ENCODE assay signal across 10 cellular contexts in genomic region chr2:106098081-106098480, GRCh38.
DNase-seq lines count a peak whose midpoint lies in the region; ATAC-seq, FAIRE-seq and TF ChIP-seq lines count a peak whose summit lies in the region.
"Had no signal": no experiment of that assay in that cellular context is flagged by ENCODE, and none has a peak within 500 bp of the region (broad histone marks: within the 10 kb centered on the region; RNA-seq: fewer than 3 reads in every experiment).

No MANE protein-coding gene starts in this region.

- ATAC-seq in A549 = peak in 1 of 2 experiments; percentile 67; a peak in 3 of 6 replicates

- TF ChIP-seq EP300 in A549 (IDR thresholded peaks at IDR 0.05) = no peak

- 63% methylated on average over 3 of the region's 3 CpGs for WGBS in A549 (ENCODE audit: missing lambda C conversion rate)

- no peak overlapping the region for H3K4me2 ChIP-seq in A549

- no peak for TF ChIP-seq CTCF in A549 (IDR thresholded peaks at IDR 0.05)
- peak; percentile 25 for TF ChIP-seq CTCF in fibroblast of villous mesenchyme (IDR thresholded peaks at IDR 0.05; ENCODE audit: insufficient read depth, low read depth, low read length)

- in situ Hi-C loops in SK-MEL-5 (cut with HindIII; ENCODE audit: low pct_unique_long_range_greater_than_20kb, low sequenced_read_pairs) = no loop called here

- no peaks in the 10 kb centered on the region for H3K4me1 ChIP-seq in A549

- CTCF ChIA-PET in A549 (lab: Yijun Ruan, JAX) = interaction anchor here (0.6 to 1.3 kb wide), 2 partner anchors 504 to 521 kb away, joined by 3 read pairs; no protein-coding TSS in a partner anchor

- TF ChIP-seq POLR2A in A549 (IDR thresholded peaks at IDR 0.05; ENCODE audit: low read length) = no peak

- DNase-seq in A549 (ENCODE audit: low read depth in 1 of 2, low spot score in 1 of 2) (peak in 1 of 2 experiments; percentile 24), ELR (ENCODE audit: low read depth) (peak; percentile 17), SK-MEL-5 (ENCODE audit: low read depth, low spot score) (peak; percentile 22), fibroblast of villous mesenchyme (ENCODE audit: low read depth) (no peak), RKO (ENCODE audit: low spot score) (no peak), NCI-H510A (lab: John Stamatoyannopoulos, UW) (no peak), HTR-8/SVneo (ENCODE audit: insufficient read length, low spot score) (no peak), GF-D8 (lab: John Stamatoyannopoulos, UW) (no peak)
- DNase-seq: activated B cell treated with CpG ODN at 0.5 μM for 24 hours, NCI-H1694 had no signal

- TF ChIP-seq RAD21 in A549 (conservative IDR thresholded peaks at IDR 0.05 in 1 of 2, IDR thresholded peaks at IDR 0.05 in 1 of 2) = peak; percentile 25 to 38; a peak in 1 of 5 replicates

- POLR2A ChIA-PET in A549 (lab: Yijun Ruan, JAX) = no interaction called here

- no peak overlapping the region for H3K27ac ChIP-seq in A549

- no peak overlapping the region for H3K4me3 ChIP-seq in A549
- no peak overlapping the region for H3K4me3 ChIP-seq in fibroblast of villous mesenchyme (ENCODE audit: low read depth, low read length)

- no peak for FAIRE-seq in A549 (lab: Jason Lieb, UNC)
- no peak for FAIRE-seq in HTR-8/SVneo (lab: Jason Lieb, UNC)

- no peaks in the 10 kb centered on the region for H3K9me3 ChIP-seq in A549

TF ChIP-seq in A549, 52 proteins besides CTCF, POLR2A, EP300 and RAD21:
- TF ChIP-seq POLR2AphosphoS2 (conservative IDR thresholded peaks at IDR 0.05; ENCODE audit: low read length) = no peak
- TF ChIP-seq GATA3 (IDR thresholded peaks at IDR 0.05; ENCODE audit: borderline replicate concordance) = no peak
- TF ChIP-seq, protein P1, sequence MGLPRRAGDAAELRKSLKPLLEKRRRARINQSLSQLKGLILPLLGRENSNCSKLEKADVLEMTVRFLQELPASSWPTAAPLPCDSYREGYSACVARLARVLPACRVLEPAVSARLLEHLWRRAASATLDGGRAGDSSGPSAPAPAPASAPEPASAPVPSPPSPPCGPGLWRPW (IDR thresholded peaks at IDR 0.05) = no peak
- TF ChIP-seq HOXB13 (CRISPR knock-in tag; IDR thresholded peaks at IDR 0.05; ENCODE audit: low read depth) = no peak
- no peak for TF ChIP-seq KDM5A (IDR thresholded peaks at IDR 0.05)
- TF ChIP-seq KDM1A (IDR thresholded peaks at IDR 0.05; ENCODE audit: low read depth) = no peak
- TF ChIP-seq, protein P2, sequence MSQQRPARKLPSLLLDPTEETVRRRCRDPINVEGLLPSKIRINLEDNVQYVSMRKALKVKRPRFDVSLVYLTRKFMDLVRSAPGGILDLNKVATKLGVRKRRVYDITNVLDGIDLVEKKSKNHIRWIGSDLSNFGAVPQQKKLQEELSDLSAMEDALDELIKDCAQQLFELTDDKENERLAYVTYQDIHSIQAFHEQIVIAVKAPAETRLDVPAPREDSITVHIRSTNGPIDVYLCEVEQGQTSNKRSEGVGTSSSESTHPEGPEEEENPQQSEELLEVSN (IDR thresholded peaks at IDR 0.05; ENCODE audit: borderline replicate concordance, low read depth) = no peak
- no peak for TF ChIP-seq NPAS2 (CRISPR knock-in tag; IDR thresholded peaks at IDR 0.05; ENCODE audit: borderline replicate concordance)
- TF ChIP-seq SREBF2 (IDR thresholded peaks at IDR 0.05) = no peak
- no peak for TF ChIP-seq HDAC2 (IDR thresholded peaks at IDR 0.05)
- TF ChIP-seq BHLHE40 (IDR thresholded peaks at IDR 0.05; ENCODE audit: low read depth, low read length) = no peak
- no peak for TF ChIP-seq RARB (CRISPR knock-in tag; IDR thresholded peaks at IDR 0.05)
- TF ChIP-seq MAX (IDR thresholded peaks at IDR 0.05) = no peak
TF ChIP-seq in A549: peak in this region for 0.

Comparison
In these comparisons a context has a peak if more than half of its experiments do, and no peak if none do; other contexts are left out.
1. DNase-seq: peak in ELR (single experiment) and SK-MEL-5 (single experiment); none in fibroblast of villous mesenchyme (single experiment), RKO (single experiment), NCI-H510A (single experiment), HTR-8/SVneo (single experiment) and GF-D8 (single experiment).